ENCODE assay signal across 9 cellular contexts in genomic region chr10:4767033-4767814, GRCh38. TPM values are rescaled to one million over a fixed set of nuclear protein-coding genes. Genes with fewer than 3 reads are reported as not detected.
DNase-seq lines count a peak whose midpoint lies in the region; ATAC-seq and TF ChIP-seq lines count a peak whose summit lies in the region.
"Had no signal": no experiment of that assay in that cellular context is flagged by ENCODE, and none has a peak within 500 bp of the region (broad histone marks: within the 10 kb centered on the region; RNA-seq: fewer than 3 reads in every experiment).

No MANE protein-coding gene starts in this region.

- H2AFZ ChIP-seq in Loucy (ENCODE audit: low read length) = 0 out of 2 replicates have a peak overlapping the region, but pooled peaks have one; percentile 19

- ATAC-seq in lower lobe of right lung (peak in 1 of 2 donors; percentile 68), GM18519 (IDR thresholded peaks at IDR 0.05; ENCODE audit: low FRiP score, unreplicated experiment) (no peak)
- ATAC-seq: T-cell had no signal

- no peak overlapping the region for H3K4me2 ChIP-seq in DOHH2 (ENCODE audit: low read length)
- H3K4me2 ChIP-seq in Loucy (ENCODE audit: low read depth, low read length, poor library complexity, severe bottlenecking) = no peak overlapping the region

- H3K9me3 ChIP-seq in DOHH2 (ENCODE audit: control insufficient read depth, insufficient read depth, low read length) (no peaks in the 10 kb centered on the region), Loucy (ENCODE audit: insufficient read depth, low read depth, low read length) (no peaks in the 10 kb centered on the region), lower lobe of right lung (no peaks in the 10 kb centered on the region)

- H3F3A ChIP-seq in DOHH2 (ENCODE audit: control insufficient read depth, insufficient read depth) (no peaks in the 10 kb centered on the region), Loucy (ENCODE audit: low read depth) (no peaks in the 10 kb centered on the region)

- intact Hi-C loops in lower lobe of right lung (cut with DNase I) = loop anchor here (10.0 kb wide), 1 partner anchor 1572 kb away; no protein-coding TSS in a partner anchor

- H3K27me3 ChIP-seq in DOHH2 (ENCODE audit: control insufficient read depth, low read length) = no peaks in the 10 kb centered on the region
- H3K27me3 ChIP-seq in Loucy (ENCODE audit: insufficient read depth, low read length, poor library complexity, severe bottlenecking) = no peaks in the 10 kb centered on the region
- no peaks in the 10 kb centered on the region for H3K27me3 ChIP-seq in lower lobe of right lung (ENCODE audit: low read depth)

- no peaks in the 10 kb centered on the region for H3K79me2 ChIP-seq in DOHH2 (ENCODE audit: control insufficient read depth, low read length)
- no peaks in the 10 kb centered on the region for H3K79me2 ChIP-seq in Loucy (ENCODE audit: insufficient read depth, low read length)

- H3K4me1 ChIP-seq in DOHH2 (ENCODE audit: control insufficient read depth, low read length) (no peaks in the 10 kb centered on the region), Loucy (ENCODE audit: insufficient read depth, low read length, poor library complexity, severe bottlenecking) (no peaks in the 10 kb centered on the region), lower lobe of right lung (peaks cover 9% of the 10 kb centered on the region)

- TF ChIP-seq CTCF in DOHH2 (IDR thresholded peaks at IDR 0.05; ENCODE audit: low read depth, low read length, poor library complexity, severe bottlenecking) (peak; percentile 17), Loucy (conservative IDR thresholded peaks at IDR 0.05; ENCODE audit: low read length) (peak; percentile 69), choroid plexus epithelial cell (conservative IDR thresholded peaks at IDR 0.05; ENCODE audit: low read depth, low read length) (peak; percentile 77), lower lobe of right lung (IDR thresholded peaks at IDR 0.05) (peak; percentile 71), GM20000 (IDR thresholded peaks at IDR 0.05; ENCODE audit: extremely low read depth, missing control alignments) (no peak)

- H3K4me3 ChIP-seq in DOHH2 (ENCODE audit: low read length) (no peak overlapping the region), Loucy (ENCODE audit: low read length, poor library complexity, severe bottlenecking) (no peak overlapping the region), choroid plexus epithelial cell (ENCODE audit: low read depth, low read length) (no peak overlapping the region), lower lobe of right lung (no peak overlapping the region)

- no peaks in the 10 kb centered on the region for H3K9me2 ChIP-seq in DOHH2 (replicated peaks; ENCODE audit: control insufficient read depth, low read length)
- no peaks in the 10 kb centered on the region for H3K9me2 ChIP-seq in Loucy (replicated peaks; ENCODE audit: low read depth, low read length)

- H4K20me1 ChIP-seq in DOHH2 (ENCODE audit: control insufficient read depth, insufficient read depth, low read depth, low read length) = no peaks in the 10 kb centered on the region
- H4K20me1 ChIP-seq in Loucy (ENCODE audit: insufficient read depth, low read length, poor library complexity, severe bottlenecking) = no peaks in the 10 kb centered on the region

- H3K9ac ChIP-seq in Loucy (ENCODE audit: low read depth, low read length, poor library complexity, severe bottlenecking) = no peak overlapping the region

- H3K27ac ChIP-seq in DOHH2 (ENCODE audit: low read depth, low read length) (no peak overlapping the region), lower lobe of right lung (no peak overlapping the region)

- DNase-seq in choroid plexus epithelial cell (ENCODE audit: low read depth) (peak; percentile 76), lower lobe of right lung (no peak), GM20000 (ENCODE audit: low spot score) (no peak)
- no peak for DNase-seq in effector CD8-positive, alpha-beta T cell (lab: John Stamatoyannopoulos, UW)
- no peak for DNase-seq in activated CD4-positive, alpha-beta T cell treated with anti-CD3 and anti-CD28 coated beads, Interleukin-2, amount 50 U/mL, for 1 hour

- H3K36me3 ChIP-seq in DOHH2 (ENCODE audit: control insufficient read depth, low read length) (no peaks in the 10 kb centered on the region), Loucy (ENCODE audit: insufficient read depth, low read length) (no peaks in the 10 kb centered on the region), lower lobe of right lung (no peaks in the 10 kb centered on the region)

RNA-seq across cellular contexts. Expression of gene AKR1E2, which starts 58.8 kb away (rescaled TPM):
- total RNA-seq in lower lobe of right lung = 11.3 TPM
